ENCODE assay signal across 15 cellular contexts in genomic region chr22:49906071-49906798, GRCh38. TPM values are rescaled to one million over a fixed set of nuclear protein-coding genes. Genes with fewer than 3 reads are reported as not detected.
DNase-seq lines count a peak whose midpoint lies in the region; ATAC-seq and TF ChIP-seq lines count a peak whose summit lies in the region.
"Had no signal": no experiment of that assay in that cellular context is flagged by ENCODE, and none has a peak within 500 bp of the region (broad histone marks: within the 10 kb centered on the region; RNA-seq: fewer than 3 reads in every experiment).

No MANE protein-coding gene starts in this region.

- H3K9me3 ChIP-seq in RWPE2 (ENCODE audit: severe bottlenecking) (no peaks in the 10 kb centered on the region), endodermal cell (ENCODE audit: control insufficient read depth, low read length) (no peaks in the 10 kb centered on the region), left ventricle myocardium inferior (replicated peaks) (no peaks in the 10 kb centered on the region)
- H3K9me3 ChIP-seq: Caco-2 had no signal

- peak; percentile 45 for DNase-seq in RWPE2 (ENCODE audit: low spot score)
- peak; percentile 35 for DNase-seq in endodermal cell
- no peak for DNase-seq in stimulated activated effector memory CD8-positive, alpha-beta T cell treated with anti-CD3 and anti-CD28 coated beads, Interleukin-12 subunit alpha, Interleukin-12 subunit beta, amount 100 ng/mL, for 72 hours (ENCODE audit: low spot score in 2 of 2)
- no peak for DNase-seq in putamen (ENCODE audit: low spot score)
- no peak for DNase-seq in left ventricle myocardium inferior
- DNase-seq: Caco-2, DMS153, NCI-H1048, NCI-H1436 treated with DMSO at 0.1 percent for 48 hours, NCI-H2029 treated with DMSO at 0.1 percent for 48 hours, NCI-H748 treated with DMSO at 0.1 percent for 48 hours, OCI-M1, RPMI8226 had no signal

- H3K9me3 Mint-ChIP-seq in endodermal cell: no peaks in the 10 kb centered on the region
- H3K9me3 Mint-ChIP-seq in stimulated activated effector memory CD8-positive, alpha-beta T cell treated with anti-CD3 and anti-CD28 coated beads, Interleukin-12 subunit alpha, Interleukin-12 subunit beta, amount 100 ng/mL, for 72 hours: no peaks in the 10 kb centered on the region

- H3K4me3 Mint-ChIP-seq in endodermal cell: no peak overlapping the region
- H3K4me3 Mint-ChIP-seq in stimulated activated effector memory CD8-positive, alpha-beta T cell treated with anti-CD3 and anti-CD28 coated beads, Interleukin-12 subunit alpha, Interleukin-12 subunit beta, amount 100 ng/mL, for 72 hours: no peak overlapping the region
- H3K4me3 Mint-ChIP-seq: GM23338 had no signal

- TF ChIP-seq CTCF in RWPE2 (IDR thresholded peaks at IDR 0.05; ENCODE audit: poor library complexity, severe bottlenecking): no peak
- no peak for TF ChIP-seq CTCF in endodermal cell (conservative IDR thresholded peaks at IDR 0.05)
- TF ChIP-seq CTCF in left ventricle myocardium inferior (IDR thresholded peaks at IDR 0.05; ENCODE audit: borderline replicate concordance): no peak

- no peak overlapping the region for H3K9ac ChIP-seq in endodermal cell (ENCODE audit: extremely low read depth, low read length, poor library complexity, severe bottlenecking)

- H3K27me3 ChIP-seq in RWPE2 (ENCODE audit: insufficient read depth, poor library complexity, severe bottlenecking) (no peaks in the 10 kb centered on the region), endodermal cell (ENCODE audit: control insufficient read depth, insufficient read depth, low read length, poor library complexity, severe bottlenecking) (no peaks in the 10 kb centered on the region), left ventricle myocardium inferior (ENCODE audit: low read depth) (no peaks in the 10 kb centered on the region)

- peaks cover 41% of the 10 kb centered on the region for H3K36me3 Mint-ChIP-seq in endodermal cell (ENCODE audit: low read depth)
- peaks cover 71% of the 10 kb centered on the region for H3K36me3 Mint-ChIP-seq in stimulated activated effector memory CD8-positive, alpha-beta T cell treated with anti-CD3 and anti-CD28 coated beads, Interleukin-12 subunit alpha, Interleukin-12 subunit beta, amount 100 ng/mL, for 72 hours

- no peak overlapping the region for H3K4me3 ChIP-seq in RWPE2 (ENCODE audit: severe bottlenecking)
- H3K4me3 ChIP-seq in endodermal cell (ENCODE audit: low read length): no peak overlapping the region
- no peak overlapping the region for H3K4me3 ChIP-seq in left ventricle myocardium inferior
- H3K4me3 ChIP-seq: GM23338 had no signal

- H3K36me3 ChIP-seq in RWPE2 (ENCODE audit: low read depth) (peaks cover 58% of the 10 kb centered on the region), endodermal cell (ENCODE audit: control insufficient read depth, insufficient read depth, low read length) (peaks cover 22% of the 10 kb centered on the region), left ventricle myocardium inferior (peaks cover 86% of the 10 kb centered on the region)

- no peaks in the 10 kb centered on the region for H3K4me1 ChIP-seq in RWPE2 (ENCODE audit: insufficient read depth, poor library complexity, severe bottlenecking)
- no peaks in the 10 kb centered on the region for H3K4me1 ChIP-seq in endodermal cell (ENCODE audit: control insufficient read depth, insufficient read depth, low read length)
- peaks cover 11% of the 10 kb centered on the region for H3K4me1 ChIP-seq in left ventricle myocardium inferior
- H3K4me1 ChIP-seq: Caco-2 had no signal

- H3K4me1 Mint-ChIP-seq in endodermal cell: no peaks in the 10 kb centered on the region
- peaks cover 14% of the 10 kb centered on the region for H3K4me1 Mint-ChIP-seq in stimulated activated effector memory CD8-positive, alpha-beta T cell treated with anti-CD3 and anti-CD28 coated beads, Interleukin-12 subunit alpha, Interleukin-12 subunit beta, amount 100 ng/mL, for 72 hours
- H3K4me1 Mint-ChIP-seq: GM23338 had no signal

- ATAC-seq in RWPE2 (ENCODE audit: low read depth) (no peak), HG03196 (IDR thresholded peaks at IDR 0.05; ENCODE audit: unreplicated experiment) (no peak)
- no peak for ATAC-seq in stimulated activated effector memory CD8-positive, alpha-beta T cell treated with anti-CD3 and anti-CD28 coated beads, Interleukin-12 subunit alpha, Interleukin-12 subunit beta, amount 100 ng/mL, for 72 hours

- intact Hi-C loops in left ventricle myocardium inferior (cut with micrococcal nuclease): no loop called here

- H3K27ac Mint-ChIP-seq in endodermal cell: no peak overlapping the region
- H3K27ac Mint-ChIP-seq in stimulated activated effector memory CD8-positive, alpha-beta T cell treated with anti-CD3 and anti-CD28 coated beads, Interleukin-12 subunit alpha, Interleukin-12 subunit beta, amount 100 ng/mL, for 72 hours: peak overlapping the region; percentile 91
- H3K27ac Mint-ChIP-seq: GM23338 had no signal

- WGBS in endodermal cell (ENCODE audit: insufficient coverage in 1 of 2, insufficient read length in 1 of 2), 2 experiments: 94 to 97% methylated on average over 21 to 28 of the region's 28 CpGs

- no peaks in the 10 kb centered on the region for H3K27me3 Mint-ChIP-seq in endodermal cell (ENCODE audit: insufficient read depth)

- H3K27ac ChIP-seq in RWPE2 (ENCODE audit: poor library complexity, severe bottlenecking) (no peak overlapping the region), endodermal cell (ENCODE audit: low read depth, low read length) (no peak overlapping the region), left ventricle myocardium inferior (replicated peaks) (no peak overlapping the region)

RNA-seq across cellular contexts. Expression of gene ALG12, which starts 12.0 kb away (rescaled TPM):
- total RNA-seq in endodermal cell (10 to 100 TPM; 19.7 to 26.2 TPM), left ventricle myocardium inferior (17.0 TPM)
- polyA plus RNA-seq in endodermal cell (2013, experiment 1 of 2): 16.2 TPM
- 12.6 TPM for polyA plus RNA-seq in endodermal cell (2013, experiment 2 of 2)

RNA-seq across cellular contexts. Expression of gene CRELD2, which starts 12.2 kb away (rescaled TPM):
- total RNA-seq in endodermal cell (10 to 100 TPM; 39.8 to 62.9 TPM), left ventricle myocardium inferior (25.5 TPM)
- polyA plus RNA-seq in endodermal cell (2013, experiment 1 of 2): 27.1 TPM
- polyA plus RNA-seq in endodermal cell (2013, experiment 2 of 2): 27.4 TPM

RNA-seq across cellular contexts. Expression of gene ZBED4, which starts 52.6 kb away (rescaled TPM):
- 10 to 100 TPM; 22.0 to 26.6 TPM for total RNA-seq in endodermal cell
- 31.2 TPM for polyA plus RNA-seq in endodermal cell (2013, experiment 1 of 2)
- 29.0 TPM for polyA plus RNA-seq in endodermal cell (2013, experiment 2 of 2)
- total RNA-seq in left ventricle myocardium inferior: 4.1 TPM

RNA-seq across cellular contexts. Expression of gene PIM3, which starts 54.3 kb away (rescaled TPM):
- total RNA-seq in endodermal cell (10 to 100 TPM; 31.5 to 36.6 TPM), left ventricle myocardium inferior (57.1 TPM)
- polyA plus RNA-seq in endodermal cell (2013, experiment 1 of 2): 21.6 TPM
- 19.6 TPM for polyA plus RNA-seq in endodermal cell (2013, experiment 2 of 2)

Comparison
In these comparisons a context has a peak if more than half of its experiments do, and no peak if none do; other contexts are left out.
1. DNase-seq: peak in RWPE2 (single experiment) and endodermal cell (single experiment); none in stimulated activated effector memory CD8-positive, alpha-beta T cell treated with anti-CD3 and anti-CD28 coated beads, Interleukin-12 subunit alpha, Interleukin-12 subunit beta, amount 100 ng/mL, for 72 hours (0 of 2), putamen (single experiment) and left ventricle myocardium inferior (single experiment).